In genomic region chr1:205986291-205986690, GRCh38 we compare ENCODE assay signal across 19 cellular contexts. TPM values are rescaled to one million over a fixed set of nuclear protein-coding genes. Genes with fewer than 3 reads are reported as not detected.
DNase-seq lines count a peak whose midpoint lies in the region; TF ChIP-seq lines count a peak whose summit lies in the region.
"Had no signal": no experiment of that assay in that cellular context is flagged by ENCODE, and none has a peak within 500 bp of the region (broad histone marks: within the 10 kb centered on the region; RNA-seq: fewer than 3 reads in every experiment).

No MANE protein-coding gene starts in this region.

- H3K4me1 Mint-ChIP-seq in brain = peaks cover 35% of the 10 kb centered on the region

- TF ChIP-seq CTCF in GM12874 (IDR thresholded peaks at IDR 0.05; ENCODE audit: insufficient read depth, low read depth, low read length) (0 out of 2 replicates have a peak, but pooled peaks have one; percentile 6), MM.1S (IDR thresholded peaks at IDR 0.05; ENCODE audit: low read length) (peak; percentile 17; the same call in 1 of the 2 replicates), brain (conservative IDR thresholded peaks at IDR 0.05) (no peak)

- no peaks in the 10 kb centered on the region for H3K9me3 Mint-ChIP-seq in brain

- H3K9me2 ChIP-seq in MM.1S (replicated peaks; ENCODE audit: insufficient read depth, low read length) = no peaks in the 10 kb centered on the region

- H3K27ac ChIP-seq in MM.1S (ENCODE audit: low read length) = no peak overlapping the region
- H3K27ac ChIP-seq: neural progenitor cell, right lobe of liver had no signal

- DNase-seq in MM.1S (peak; percentile 23), myocyte (ENCODE audit: low read depth) (peak; percentile 23), COLO829 (ENCODE audit: low spot score) (no peak), germinal center (ENCODE audit: low spot score) (no peak)
- no peak for DNase-seq in stimulated activated CD4-positive, alpha-beta T cell treated with anti-CD3 and anti-CD28 coated beads, Interleukin-1b, Interleukin-23, amount 100 ng/mL, for 48 hours
- DNase-seq: activated T-cell treated with anti-CD3 and anti-CD28 coated beads, Interleukin-2, amount 50 U/mL, for 1 hour; mesendoderm; MV-4-11; NCI-H2081 treated with DMSO at 0.1 percent for 48 hours; NCI-H82; right lobe of liver; SHP77 treated with DMSO at 0.1 percent for 48 hours; stimulated activated CD4-positive, alpha-beta T cell treated with anti-CD3 and anti-CD28 coated beads, Interleukin-2, amount 100 ng/mL, for 48 hours; T1000; testis had no signal

- peak overlapping the region; percentile 34 to 86 (median 71) for H3K27ac Mint-ChIP-seq in brain
- H3K27ac Mint-ChIP-seq: neural progenitor cell had no signal

- H3K4me1 ChIP-seq in MM.1S (ENCODE audit: low read length) = no peaks in the 10 kb centered on the region

- H3K4me3 ChIP-seq in MM.1S (ENCODE audit: low read length) = no peak overlapping the region
- H3K4me3 ChIP-seq: neural progenitor cell, right lobe of liver, testis had no signal

- no peaks in the 10 kb centered on the region for H3K36me3 Mint-ChIP-seq in brain
- H3K36me3 Mint-ChIP-seq: neural progenitor cell had no signal

- no peak overlapping the region for H2AFZ ChIP-seq in MM.1S (ENCODE audit: low read length)
- H2AFZ ChIP-seq: neural progenitor cell had no signal

- H3K27me3 Mint-ChIP-seq in brain = peaks cover 4% of the 10 kb centered on the region

- no peak overlapping the region for H3K4me3 Mint-ChIP-seq in brain
- H3K4me3 Mint-ChIP-seq: CD14-positive monocyte, neural progenitor cell had no signal

- no peak overlapping the region for H3K4me2 ChIP-seq in MM.1S (ENCODE audit: low read depth, low read length)
- H3K4me2 ChIP-seq: neural progenitor cell had no signal

- no peak overlapping the region for H3K9ac ChIP-seq in MM.1S (ENCODE audit: low read length)
- H3K9ac ChIP-seq: neural progenitor cell had no signal

- H4K20me1 ChIP-seq in MM.1S (ENCODE audit: insufficient read depth, low read length) = no peaks in the 10 kb centered on the region

- H3K27me3 ChIP-seq in MM.1S (replicated peaks; ENCODE audit: insufficient read depth, low read length) = no peaks in the 10 kb centered on the region
- H3K27me3 ChIP-seq: neural progenitor cell, right lobe of liver, testis had no signal

- H3K36me3 ChIP-seq in MM.1S (replicated peaks; ENCODE audit: insufficient read depth, low read length) = no peaks in the 10 kb centered on the region
- H3K36me3 ChIP-seq: neural progenitor cell, right lobe of liver had no signal

- H3K79me2 ChIP-seq in MM.1S (ENCODE audit: low read length) = no peaks in the 10 kb centered on the region

- H3F3A ChIP-seq in MM.1S (ENCODE audit: insufficient read depth, low read length) = no peaks in the 10 kb centered on the region

- H3K9me3 ChIP-seq in MM.1S (replicated peaks; ENCODE audit: insufficient read depth, low read length) = no peaks in the 10 kb centered on the region
- H3K9me3 ChIP-seq: right lobe of liver, testis had no signal

RNA-seq across cellular contexts. Expression of gene RAB7B, which starts 16.9 kb away (rescaled TPM):
- 1.2 TPM for polyA plus RNA-seq in brain (ENCODE audit: insufficient read depth, low read depth, low replicate concordance)
- total RNA-seq in myocyte = 6.2 and 9.0 TPM in 2 replicates
- 6.9 TPM for polyA plus RNA-seq in myocyte (2012)

RNA-seq across cellular contexts. Expression of gene CTSE, which starts 37.4 kb away (rescaled TPM):
- not detected for polyA plus RNA-seq in brain (ENCODE audit: insufficient read depth, low read depth, low replicate concordance)
- not detected in 2 replicates for total RNA-seq in myocyte
- not detected for polyA plus RNA-seq in myocyte (2012)
- polyA plus RNA-seq: CD14-positive monocyte had no signal

RNA-seq across cellular contexts. Expression of gene SLC26A9, which starts 43.0 kb away (rescaled TPM):
- polyA plus RNA-seq in brain (ENCODE audit: insufficient read depth, low read depth, low replicate concordance) = 7.1 TPM
- total RNA-seq in myocyte = 0.16 TPM in 1 of 2 replicates, not detected in the other
- polyA plus RNA-seq in myocyte (2012) = 0.03 TPM
- polyA plus RNA-seq: CD14-positive monocyte had no signal

Comparison
In these comparisons a context has a peak if more than half of its experiments do, and no peak if none do; other contexts are left out.
1. CTCF ChIP-seq: peak in GM12874 (single experiment) and MM.1S (single experiment); none in brain (0 of 2).
2. DNase-seq: peak in MM.1S (single experiment) and myocyte (single experiment); none in COLO829 (single experiment), stimulated activated CD4-positive, alpha-beta T cell treated with anti-CD3 and anti-CD28 coated beads, Interleukin-1b, Interleukin-23, amount 100 ng/mL, for 48 hours (single experiment) and germinal center (single experiment).